In the genomic region with DNA sequence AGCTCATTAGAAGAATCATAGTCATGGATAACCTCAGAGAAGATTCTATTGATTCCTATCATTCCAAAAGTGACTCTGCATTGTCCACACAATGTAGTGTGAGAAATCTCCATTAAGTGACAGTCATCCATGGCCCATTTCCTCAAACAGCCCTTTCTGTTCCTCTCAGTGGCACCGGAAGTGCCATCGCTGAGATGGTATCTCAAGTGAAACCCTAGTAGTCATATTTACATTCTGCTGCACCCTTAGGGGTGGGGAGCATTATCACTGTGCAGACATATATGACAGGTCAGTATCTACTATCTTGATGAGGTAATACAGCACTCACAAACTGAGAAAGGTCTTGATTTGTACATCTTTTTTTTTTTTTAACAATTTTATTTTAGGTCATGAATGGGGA, we compare ENCODE assay signal across 11 cellular contexts.
DNase-seq lines count a peak whose midpoint lies in the region; ATAC-seq and TF ChIP-seq lines count a peak whose summit lies in the region.
"Had no signal": no experiment of that assay in that cellular context is flagged by ENCODE, and none has a peak within 500 bp of the region (broad histone marks: within the 10 kb centered on the region; RNA-seq: fewer than 3 reads in every experiment).

No MANE protein-coding gene starts in this region.

- H3K4me2 ChIP-seq in DOHH2 (ENCODE audit: low read length) (no peak overlapping the region; the same call in 1 of the 2 replicates), OCI-LY3 (ENCODE audit: low read length) (peak overlapping the region; percentile 40)

- H3K27ac ChIP-seq in DOHH2 (ENCODE audit: low read depth, low read length) (no peak overlapping the region), OCI-LY3 (ENCODE audit: low read length) (no peak overlapping the region)

- H3K27me3 ChIP-seq in DOHH2 (ENCODE audit: control insufficient read depth, low read length) (no peaks in the 10 kb centered on the region), OCI-LY3 (ENCODE audit: low read depth, low read length) (no peaks in the 10 kb centered on the region)

- H3K79me2 ChIP-seq in DOHH2 (ENCODE audit: control insufficient read depth, low read length) (no peaks in the 10 kb centered on the region), OCI-LY3 (ENCODE audit: low read length) (no peaks in the 10 kb centered on the region)

- H3K36me3 ChIP-seq in DOHH2 (ENCODE audit: control insufficient read depth, low read length) (no peaks in the 10 kb centered on the region), OCI-LY3 (replicated peaks; ENCODE audit: low read depth, low read length) (no peaks in the 10 kb centered on the region)

- H3K9me3 ChIP-seq in DOHH2 (ENCODE audit: control insufficient read depth, insufficient read depth, low read length) (no peaks in the 10 kb centered on the region), OCI-LY3 (ENCODE audit: insufficient read depth, low read length) (no peaks in the 10 kb centered on the region)

- no peaks in the 10 kb centered on the region for H3F3A ChIP-seq in DOHH2 (ENCODE audit: control insufficient read depth, insufficient read depth)

- TF ChIP-seq CTCF in DOHH2 (IDR thresholded peaks at IDR 0.05; ENCODE audit: low read depth, low read length, poor library complexity, severe bottlenecking) (no peak), OCI-LY3 (IDR thresholded peaks at IDR 0.05; ENCODE audit: low read depth, low read length) (no peak)

- H3K4me3 ChIP-seq in DOHH2 (ENCODE audit: low read length) (0 out of 2 replicates have a peak overlapping the region, but pooled peaks have one; percentile 11), OCI-LY3 (ENCODE audit: low read length) (no peak overlapping the region)

- no peak overlapping the region for H3K9ac ChIP-seq in OCI-LY3 (ENCODE audit: low read length)

- no peaks in the 10 kb centered on the region for H3K9me2 ChIP-seq in DOHH2 (replicated peaks; ENCODE audit: control insufficient read depth, low read length)

- H3K4me1 ChIP-seq in DOHH2 (ENCODE audit: control insufficient read depth, low read length) (peaks cover 10% of the 10 kb centered on the region), OCI-LY3 (ENCODE audit: low read length) (peaks cover 14% of the 10 kb centered on the region)

- ATAC-seq in GM19397 (IDR thresholded peaks at IDR 0.05; ENCODE audit: unreplicated experiment) (peak; percentile 68), HG03159 (IDR thresholded peaks at IDR 0.05; ENCODE audit: unreplicated experiment) (peak; percentile 94), HG02642 (IDR thresholded peaks at IDR 0.05; ENCODE audit: poor library complexity, unreplicated experiment) (no peak)

- DNase-seq in NCI-H2081 treated with DMSO at 0.1 percent for 48 hours (lab: John Stamatoyannopoulos, UW) (no peak), SKM-1 treated with dmso at 0.1 percent for 144 hours (lab: John Stamatoyannopoulos, UW; ENCODE audit: unreplicated experiment) (no peak), NCI-H1694 treated with DMSO at 0.1 percent for 48 hours (lab: John Stamatoyannopoulos, UW) (no peak)
- DNase-seq: COR-L47, endodermal cell, T1000 had no signal

- H4K20me1 ChIP-seq in DOHH2 (ENCODE audit: control insufficient read depth, insufficient read depth, low read depth, low read length) (no peaks in the 10 kb centered on the region), OCI-LY3 (ENCODE audit: insufficient read depth, low read length) (no peaks in the 10 kb centered on the region)

- H2AFZ ChIP-seq in OCI-LY3 (ENCODE audit: low read depth, low read length), result no peak overlapping the region
